ENCODE assay signal across 8 cellular contexts in the genomic region with DNA sequence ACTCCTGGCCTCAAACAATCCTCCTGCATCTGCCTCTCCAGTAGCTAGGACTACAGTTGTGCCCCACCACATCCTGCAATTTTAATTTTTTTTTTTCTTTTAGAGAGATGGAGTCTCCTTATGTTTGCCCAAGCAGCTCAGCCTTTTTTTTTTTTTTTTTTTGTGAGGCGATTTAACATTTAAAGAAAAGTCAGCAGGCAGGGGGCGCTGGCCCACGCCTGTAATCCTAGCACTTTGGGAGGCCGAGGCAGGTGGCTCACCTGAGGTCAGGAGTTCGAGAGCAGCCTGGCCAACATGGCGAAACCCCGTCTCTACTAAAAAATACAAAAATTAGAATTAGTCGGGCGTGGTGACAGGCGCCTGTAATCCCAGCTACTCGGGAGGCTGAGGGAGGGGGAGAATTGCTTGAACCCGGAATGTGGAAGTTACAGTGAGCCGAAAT. TPM values are rescaled to one million over a fixed set of nuclear protein-coding genes. Genes with fewer than 3 reads are reported as not detected.
DNase-seq lines count a peak whose midpoint lies in the region; ATAC-seq, FAIRE-seq and TF ChIP-seq lines count a peak whose summit lies in the region.
"Not testable (repeated sequence)": the region's sequence is repeated elsewhere in the genome, so short reads cannot be mapped to it uniquely, and the experiment has no call there.

No MANE protein-coding gene starts in this region.

- intact Hi-C loops in Calu3 (cut with micrococcal nuclease; ENCODE audit: unreplicated experiment), result loop anchor here (1.0 kb wide), 1 partner anchor 136 kb away; no protein-coding TSS in a partner anchor
- intact Hi-C loops in Panc1 (cut with micrococcal nuclease; ENCODE audit: unreplicated experiment), result loop anchor here (5.0 kb wide), 1 partner anchor 139 kb away; a partner anchor contains a TSS

- TF ChIP-seq CTCF in Calu3 (IDR thresholded peaks at IDR 0.05; ENCODE audit: unreplicated experiment) (peak; percentile 64), Panc1 (IDR thresholded peaks at IDR 0.05) (peak; percentile 87), fibroblast of the aortic adventitia (IDR thresholded peaks at IDR 0.05; ENCODE audit: insufficient read depth, low read length) (peak; percentile 36), neural cell (IDR thresholded peaks at IDR 0.05; ENCODE audit: poor library complexity, severe bottlenecking) (peak; percentile 48)
- TF ChIP-seq CTCF in astrocyte (IDR thresholded peaks at IDR 0.05; ENCODE audit: insufficient read depth, low read depth, low read length), result not testable (repeated sequence)

- DNase-seq in Calu3 (peak; percentile 59), fibroblast of the aortic adventitia (ENCODE audit: low read depth) (peak; percentile 30)
- DNase-seq in Panc1 (ENCODE audit: low read depth, low spot score); astrocyte (ENCODE audit: low read depth): not testable (repeated sequence)
- DNase-seq in activated CD4-positive, alpha-beta T cell treated with anti-CD3 and anti-CD28 coated beads, Interleukin-2, amount 50 U/mL, for 4 hours, result peak; percentile 29 to 32

- peaks cover 45% of the 10 kb centered on the region for H3K4me1 ChIP-seq in Panc1 (ENCODE audit: control insufficient read depth, insufficient read depth, low read length)
- peaks cover 18% of the 10 kb centered on the region for H3K4me1 ChIP-seq in astrocyte (ENCODE audit: insufficient read depth, low read length)
- peaks cover 38% of the 10 kb centered on the region for H3K4me1 ChIP-seq in stomach smooth muscle (ENCODE audit: control insufficient read depth, insufficient read depth, low read length)

- H3K9me3 Mint-ChIP-seq in Calu3 (ENCODE audit: low read depth, unreplicated experiment); IgD-negative memory B cell; astrocyte (ENCODE audit: unreplicated experiment): not testable (repeated sequence)

- not testable (repeated sequence) for ATAC-seq in Panc1

- H3K79me2 ChIP-seq in astrocyte (ENCODE audit: insufficient read depth, low read length); neural cell (replicated peaks; ENCODE audit: insufficient read depth, low read length): not testable (repeated sequence)

- H3K27me3 Mint-ChIP-seq in Calu3 (ENCODE audit: unreplicated experiment); IgD-negative memory B cell; astrocyte (ENCODE audit: low read depth, unreplicated experiment): not testable (repeated sequence)

- not testable (repeated sequence) for H2AFZ ChIP-seq in astrocyte (ENCODE audit: low read depth, low read length); neural cell (ENCODE audit: low read depth, low read length)

- CTCF ChIA-PET in Calu3 (lab: Charles Lee), result interaction anchor here (0.6 to 1.8 kb wide), 13 partner anchors 52 to 517 kb away, joined by 3 to 12 read pairs (median 4); a partner anchor contains a TSS
- CTCF ChIA-PET in Panc1 (lab: Charles Lee), result interaction anchor here (0.6 to 1.0 kb wide), 12 partner anchors 26 to 854 kb away, joined by 3 to 12 read pairs (median 4); no protein-coding TSS in a partner anchor

- H3K4me2 ChIP-seq in astrocyte (ENCODE audit: low read length); neural cell (ENCODE audit: low read length): not testable (repeated sequence)

- TF ChIP-seq RAD21 in neural cell (conservative IDR thresholded peaks at IDR 0.05), result not testable (repeated sequence)

- not testable (repeated sequence) for BruUV-seq in Calu3 (replicated peaks; lab: Mats Ljungman, UMichigan); Panc1 (replicated peaks; lab: Mats Ljungman, UMichigan)

- not testable (repeated sequence) for TF ChIP-seq EP300 in neural cell (conservative IDR thresholded peaks at IDR 0.05; ENCODE audit: poor library complexity, severe bottlenecking)

- H3K4me3 Mint-ChIP-seq in Calu3 (ENCODE audit: low read depth, unreplicated experiment), result not testable (repeated sequence)
- H3K4me3 Mint-ChIP-seq in IgD-negative memory B cell (peak overlapping the region; percentile 69 to 90 (median 80)), astrocyte (ENCODE audit: unreplicated experiment) (peak overlapping the region; percentile 71)

- H3F3A ChIP-seq in neural cell (ENCODE audit: insufficient read depth, low read length, poor library complexity, severe bottlenecking), result not testable (repeated sequence)

- H3K27ac ChIP-seq in Panc1 (ENCODE audit: low read length) (peak overlapping the region; percentile 81), stomach smooth muscle (ENCODE audit: low read length) (peak overlapping the region; percentile 77)
- not testable (repeated sequence) for H3K27ac ChIP-seq in astrocyte (ENCODE audit: low read depth, low read length); neural cell (ENCODE audit: low read length)

- in situ Hi-C loops in Panc1 (cut with HindIII; ENCODE audit: low pct_unique_long_range_greater_than_20kb, low sequenced_read_pairs), result not testable (repeated sequence)

- H3K9me2 ChIP-seq in neural cell (ENCODE audit: insufficient read depth, low read length), result not testable (repeated sequence)

- FAIRE-seq in astrocyte (lab: Jason Lieb, UNC), result not testable (repeated sequence)

- not testable (repeated sequence) for H3K9ac ChIP-seq in astrocyte (ENCODE audit: low read length); neural cell (ENCODE audit: low read length); stomach smooth muscle (ENCODE audit: low read length in 2 of 2)

- not testable (repeated sequence) for H3K27me3 ChIP-seq in Panc1 (ENCODE audit: control insufficient read depth, insufficient read depth, low read length); astrocyte (ENCODE audit: insufficient read depth, low read length); neural cell (ENCODE audit: insufficient read depth, low read depth, low read length); stomach smooth muscle (ENCODE audit: control insufficient read depth in 1 of 2, insufficient read depth in 2 of 2, low read length in 2 of 2)

- peaks cover 19% of the 10 kb centered on the region for H3K4me1 Mint-ChIP-seq in Calu3 (ENCODE audit: low read depth, unreplicated experiment)
- H3K4me1 Mint-ChIP-seq in IgD-negative memory B cell, result peaks cover 10 to 20% (median 16%) of the 10 kb centered on the region in 3 donors
- H3K4me1 Mint-ChIP-seq in astrocyte (ENCODE audit: low read depth, unreplicated experiment), result not testable (repeated sequence)

- H4K20me1 ChIP-seq in astrocyte (ENCODE audit: insufficient read depth, low read length); neural cell (ENCODE audit: insufficient read depth): not testable (repeated sequence)

- POLR2A ChIA-PET in Panc1 (lab: Charles Lee), result interaction anchor here (0.6 kb wide), 2 partner anchors 143 to 383 kb away, joined by 8 to 9 read pairs; no protein-coding TSS in a partner anchor

- H3K4me3 ChIP-seq in Panc1 (ENCODE audit: low read depth in 2 of 2, low read length in 2 of 2); astrocyte (ENCODE audit: insufficient read depth, low read depth, low read length); fibroblast of the aortic adventitia (ENCODE audit: low read depth, low read length); neural cell (ENCODE audit: low read length); stomach smooth muscle (ENCODE audit: low read length in 2 of 2): not testable (repeated sequence)

- not testable (repeated sequence) for H3K27ac Mint-ChIP-seq in Calu3 (ENCODE audit: unreplicated experiment); astrocyte (ENCODE audit: unreplicated experiment)
- peak overlapping the region in 2 of 3 donors; percentile 88 to 94 for H3K27ac Mint-ChIP-seq in IgD-negative memory B cell

- H3K36me3 Mint-ChIP-seq in Calu3 (ENCODE audit: insufficient read depth, unreplicated experiment), result peaks cover 20% of the 10 kb centered on the region
- not testable (repeated sequence) for H3K36me3 Mint-ChIP-seq in IgD-negative memory B cell; astrocyte (ENCODE audit: low read depth, unreplicated experiment)

- H3K9me3 ChIP-seq in Panc1 (ENCODE audit: control insufficient read depth, insufficient read depth, low read depth, low read length); astrocyte (ENCODE audit: insufficient read depth, low read depth, low read length); neural cell (ENCODE audit: low read length); stomach smooth muscle (ENCODE audit: control insufficient read depth in 2 of 2, low read length in 2 of 2): not testable (repeated sequence)

- H3K36me3 ChIP-seq in Panc1 (ENCODE audit: control insufficient read depth, insufficient read depth, low read length); astrocyte (ENCODE audit: insufficient read depth, low read length); neural cell (ENCODE audit: insufficient read depth, low read length); stomach smooth muscle (ENCODE audit: control insufficient read depth in 2 of 2, insufficient read depth in 2 of 2, low read length in 2 of 2): not testable (repeated sequence)

RNA-seq across cellular contexts. Expression of a gene that starts 1.3 kb away (rescaled TPM):
- total RNA-seq in Calu3 (2022), result 11.3 and 13.5 TPM in 2 replicates
- 118 TPM for polyA plus RNA-seq in IgD-negative memory B cell
- 34.8 TPM for total RNA-seq in Panc1 (2021; ENCODE audit: unreplicated experiment)
- 76.6 TPM for polyA plus RNA-seq in Panc1 (2012; ENCODE audit: insufficient read length)
- 13.2 and 16.7 TPM in 2 replicates for total RNA-seq in astrocyte
- total RNA-seq in fibroblast of the aortic adventitia (ENCODE audit: low replicate concordance), result 1.5 and 2.7 TPM in 2 replicates
- polyA plus RNA-seq in neural cell, result 24.6 and 37.6 TPM in 2 replicates
- polyA minus RNA-seq in neural cell, result 27.5 and 29.3 TPM in 2 replicates
